8 cellular contexts compared by ENCODE assay signal in genomic region chr7:71733108-71733870, GRCh38.
A peak's percentile ranks its signal among the peaks of the same experiment; 100 is the strongest.
DNase-seq lines count a peak whose midpoint lies in the region; ATAC-seq and TF ChIP-seq lines count a peak whose summit lies in the region.

No MANE protein-coding gene starts in this region.

- ATAC-seq in HG02678 (IDR thresholded peaks at IDR 0.05; ENCODE audit: unreplicated experiment) (peak; percentile 50), mucosa of descending colon (peak; percentile 84), HG03139 (IDR thresholded peaks at IDR 0.05; ENCODE audit: unreplicated experiment) (no peak)

- no peak overlapping the region for H3K4me3 ChIP-seq in epithelial cell of proximal tubule (ENCODE audit: low read depth, low read length)
- H3K4me3 ChIP-seq in mucosa of descending colon = no peak overlapping the region

- intact Hi-C loops in mucosa of descending colon (cut with DNase I, micrococcal nuclease) = loop anchor here (2.0 to 10.0 kb wide), 2 partner anchors 876 to 878 kb away; no protein-coding TSS in a partner anchor

- peak; percentile 84 for TF ChIP-seq CTCF in epithelial cell of proximal tubule (conservative IDR thresholded peaks at IDR 0.05; ENCODE audit: low read depth, low read length)
- TF ChIP-seq CTCF in mucosa of descending colon (IDR thresholded peaks at IDR 0.05) = peak; percentile 71

- H3K4me1 ChIP-seq in mucosa of descending colon (ENCODE audit: low read depth) = no peaks in the 10 kb centered on the region

- H3K36me3 ChIP-seq in mucosa of descending colon (ENCODE audit: low read depth) = no peaks in the 10 kb centered on the region

- H3K9me3 ChIP-seq in mucosa of descending colon = no peaks in the 10 kb centered on the region

- peak; percentile 63 for DNase-seq in COLO829 (ENCODE audit: low spot score)
- DNase-seq in NCI-H774 (lab: John Stamatoyannopoulos, UW) = peak; percentile 75
- DNase-seq in activated CD8-positive, alpha-beta memory T cell treated with anti-CD3 and anti-CD28 coated beads, Interleukin-2, amount 50 U/mL, for 24 hours (ENCODE audit: extremely low read depth) = peak; percentile 21
- DNase-seq in epithelial cell of proximal tubule (ENCODE audit: low read depth) = no peak
- DNase-seq in mucosa of descending colon = peak; percentile 71 to 87 (median 80)
- DNase-seq in stimulated activated CD8-positive, alpha-beta memory T cell treated with anti-CD3 and anti-CD28 coated beads, Interleukin-4, amount 100 ng/mL, for 1 hour (ENCODE audit: low read depth in 2 of 2, low spot score in 1 of 2) = peak; percentile 5 to 21
